ENCODE assay signal across 9 cellular contexts in the genomic region with DNA sequence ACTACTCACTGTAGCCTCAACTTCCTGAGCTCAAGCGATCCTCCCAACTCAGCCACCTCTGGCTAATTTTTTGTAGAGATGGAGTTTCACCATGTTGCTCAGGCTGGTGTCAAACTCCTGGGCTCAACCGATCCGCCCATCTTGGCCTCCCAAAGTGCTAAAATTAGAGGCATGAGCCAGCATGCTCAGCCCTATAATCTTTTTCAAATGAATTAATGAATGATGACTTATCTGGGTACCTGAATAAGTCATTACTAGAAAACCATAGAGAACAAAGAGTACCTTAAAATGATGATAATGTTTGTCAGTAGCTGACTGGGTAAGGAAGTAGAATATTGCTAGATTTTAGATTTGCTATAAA. TPM values are rescaled to one million over a fixed set of nuclear protein-coding genes. Genes with fewer than 3 reads are reported as not detected.
DNase-seq lines count a peak whose midpoint lies in the region; ATAC-seq and TF ChIP-seq lines count a peak whose summit lies in the region.
"Had no signal": no experiment of that assay in that cellular context is flagged by ENCODE, and none has a peak within 500 bp of the region (broad histone marks: within the 10 kb centered on the region; RNA-seq: fewer than 3 reads in every experiment).

No MANE protein-coding gene starts in this region.

- H3K27ac ChIP-seq in BLaER1 treated with 17β-estradiol and CSF1 and Interleukin-3, amounts not matched to agents 10 nM and 100 nM = no peak overlapping the region
- H3K27ac ChIP-seq in dorsolateral prefrontal cortex (peak overlapping the region in 10 of 59 donors; percentile 1 to 45 (median 19)), heart right ventricle (peak overlapping the region in 1 of 10 donors; percentile 19)

- peak overlapping the region in 8 of 11 experiments; percentile 11 to 87 (median 62); a peak in 12 of 22 replicates for H3K4me2 ChIP-seq in BLaER1 treated with 17β-estradiol and CSF1 and Interleukin-3, amounts not matched to agents 10 nM and 100 nM

- 74 to 80% methylated on average over 3 of the region's 3 CpGs for WGBS in heart right ventricle, 2 donors

- H4K20me1 ChIP-seq in BLaER1 treated with 17β-estradiol and CSF1 and Interleukin-3, amounts not matched to agents 10 nM and 100 nM = peaks cover 0 to 100% (median 0%) of the 10 kb centered on the region in 11 experiments; a peak in 6 of 22 replicates

- peaks cover 0 to 10% (median 4%) of the 10 kb centered on the region in 11 experiments; a peak in 7 of 22 replicates for H3K9me3 ChIP-seq in BLaER1 treated with 17β-estradiol and CSF1 and Interleukin-3, amounts not matched to agents 10 nM and 100 nM (replicated peaks in 1 of 11)
- peaks cover 0 to 10% (median 0%) of the 10 kb centered on the region in 11 donors for H3K9me3 ChIP-seq in heart right ventricle

- no peak overlapping the region for H3K4me3 ChIP-seq in BLaER1 treated with 17β-estradiol and CSF1 and Interleukin-3, amounts not matched to agents 10 nM and 100 nM
- H3K4me3 ChIP-seq in dorsolateral prefrontal cortex = no peak overlapping the region
- no peak overlapping the region for H3K4me3 ChIP-seq in heart right ventricle

- TF ChIP-seq CTCF in dorsolateral prefrontal cortex (IDR thresholded peaks at IDR 0.05 in 54 of 56, conservative IDR thresholded peaks at IDR 0.05 in 2 of 56; ENCODE audit: low read depth in 1 of 56, partially characterized antibody in 56 of 56) (no peak), heart right ventricle (IDR thresholded peaks at IDR 0.05) (no peak)

- peaks cover 87% of the 10 kb centered on the region for H3K4me1 Mint-ChIP-seq in activated CD4-positive, alpha-beta T cell treated with anti-CD3 and anti-CD28 coated beads, Interleukin-2, amount 10 ng/mL, durations not matched to agents 7 days and 5 days

- POLR2A ChIA-PET in activated CD4-positive, alpha-beta T cell treated with anti-CD3 and anti-CD28 coated beads, Interleukin-2, amount 10 ng/mL, durations not matched to agents 7 days and 5 days (lab: Charles Lee) = no interaction called here

- peaks cover 13 to 100% (median 36%) of the 10 kb centered on the region in 10 experiments; a peak in 19 of 20 replicates for H3K4me1 ChIP-seq in BLaER1 treated with 17β-estradiol and CSF1 and Interleukin-3, amounts not matched to agents 10 nM and 100 nM
- peaks cover 0 to 100% (median 49%) of the 10 kb centered on the region in 9 donors for H3K4me1 ChIP-seq in heart right ventricle

- CTCF ChIA-PET in activated CD4-positive, alpha-beta T cell treated with anti-CD3 and anti-CD28 coated beads, Interleukin-2, amount 10 ng/mL, durations not matched to agents 7 days and 5 days (lab: Charles Lee) = interaction anchor here (1.0 to 3.1 kb wide), 9 partner anchors 11 to 90 kb away, joined by 3 to 8 read pairs (median 3); a partner anchor contains a TSS

- H3K27me3 Mint-ChIP-seq in activated CD4-positive, alpha-beta T cell treated with anti-CD3 and anti-CD28 coated beads, Interleukin-2, amount 10 ng/mL, durations not matched to agents 7 days and 5 days = no peaks in the 10 kb centered on the region

- H3K9me3 Mint-ChIP-seq in activated CD4-positive, alpha-beta T cell treated with anti-CD3 and anti-CD28 coated beads, Interleukin-2, amount 10 ng/mL, durations not matched to agents 7 days and 5 days = peaks cover 8% of the 10 kb centered on the region

- ATAC-seq in GM18870 (IDR thresholded peaks at IDR 0.05; ENCODE audit: unreplicated experiment) (peak; percentile 30), left lobe of liver (no peak), GM21717 (IDR thresholded peaks at IDR 0.05; ENCODE audit: unreplicated experiment) (no peak), heart right ventricle (no peak)

- H3K27me3 ChIP-seq in BLaER1 treated with 17β-estradiol and CSF1 and Interleukin-3, amounts not matched to agents 10 nM and 100 nM = no peaks in the 10 kb centered on the region
- H3K27me3 ChIP-seq in dorsolateral prefrontal cortex = no peaks in the 10 kb centered on the region
- no peaks in the 10 kb centered on the region for H3K27me3 ChIP-seq in heart right ventricle

- H3K9ac ChIP-seq in BLaER1 treated with 17β-estradiol and CSF1 and Interleukin-3, amounts not matched to agents 10 nM and 100 nM = no peak overlapping the region

- H3K36me3 Mint-ChIP-seq in activated CD4-positive, alpha-beta T cell treated with anti-CD3 and anti-CD28 coated beads, Interleukin-2, amount 10 ng/mL, durations not matched to agents 7 days and 5 days (ENCODE audit: low read depth) = peaks cover 55% of the 10 kb centered on the region

- peak overlapping the region; percentile 74 for H3K27ac Mint-ChIP-seq in activated CD4-positive, alpha-beta T cell treated with anti-CD3 and anti-CD28 coated beads, Interleukin-2, amount 10 ng/mL, durations not matched to agents 7 days and 5 days

- intact Hi-C loops in dorsolateral prefrontal cortex (cut with DNase I) (no loop called here), heart right ventricle (cut with DNase I) (loop anchor here in 1 of 10 donors (10.0 kb wide), 1 partner anchor 54 kb away; no protein-coding TSS in a partner anchor)

- peak overlapping the region; percentile 5 for H3K4me3 Mint-ChIP-seq in activated CD4-positive, alpha-beta T cell treated with anti-CD3 and anti-CD28 coated beads, Interleukin-2, amount 10 ng/mL, durations not matched to agents 7 days and 5 days

- DNase-seq in activated CD4-positive, alpha-beta T cell treated with anti-CD3 and anti-CD28 coated beads, Interleukin-2, amount 10 ng/mL, durations not matched to agents 7 days and 5 days = no peak
- DNase-seq in left lobe of liver (ENCODE audit: low spot score) (peak; percentile 21), dorsolateral prefrontal cortex (no peak), heart right ventricle (no peak), mucosa of gallbladder (ENCODE audit: low spot score) (no peak)
- DNase-seq: C1 segment of cervical spinal cord had no signal

- peaks cover 0 to 7% (median 0%) of the 10 kb centered on the region in 11 experiments; a peak in 2 of 22 replicates for H3K36me3 ChIP-seq in BLaER1 treated with 17β-estradiol and CSF1 and Interleukin-3, amounts not matched to agents 10 nM and 100 nM
- no peaks in the 10 kb centered on the region for H3K36me3 ChIP-seq in heart right ventricle

RNA-seq across cellular contexts. Expression of a gene that starts 13.8 kb away (rescaled TPM):
- 100 to 1,000 TPM; 206 to 247 TPM for total RNA-seq in activated CD4-positive, alpha-beta T cell treated with anti-CD3 and anti-CD28 coated beads, Interleukin-2, amount 10 ng/mL, durations not matched to agents 7 days and 5 days
- 12.7 TPM for total RNA-seq in left lobe of liver
- 100 to 1,000 TPM in 60 of 120 experiments, 10 to 100 TPM in 60; 53.9 to 197 (median 99.8) TPM for total RNA-seq in dorsolateral prefrontal cortex
- total RNA-seq in heart right ventricle = 10 to 100 TPM; 19.1 to 38.4 (median 23.8) TPM
- 10 to 100 TPM in 1 of 2 donors, 1 to 10 TPM in 1; 7.4 to 10.3 TPM for polyA plus RNA-seq in heart right ventricle
- 66.4 TPM for total RNA-seq in mucosa of gallbladder

RNA-seq across cellular contexts. Expression of a gene that starts 24.5 kb away (rescaled TPM):
- total RNA-seq in activated CD4-positive, alpha-beta T cell treated with anti-CD3 and anti-CD28 coated beads, Interleukin-2, amount 10 ng/mL, durations not matched to agents 7 days and 5 days = 10 to 100 TPM; 21.7 to 22.1 TPM
- total RNA-seq in left lobe of liver (14.1 TPM), dorsolateral prefrontal cortex (10 to 100 TPM; 34.8 to 59.2 (median 45.9) TPM), heart right ventricle (10 to 100 TPM; 19.9 to 35.6 (median 24.2) TPM), mucosa of gallbladder (39.6 TPM)
- 10 to 100 TPM in 1 of 2 donors, 1 to 10 TPM in 1; 6.7 to 12.2 TPM for polyA plus RNA-seq in heart right ventricle
